Comparison of ENCODE assay signal across 1 cellular context in genomic region chr2:86807462-86808275, GRCh38.
A peak's percentile ranks its signal among the peaks of the same experiment; 100 is the strongest.
TF ChIP-seq lines count a peak whose summit lies in the region.

No MANE protein-coding gene starts in this region.

TF ChIP-seq in H1, 55 proteins besides CTCF, POLR2A, EP300 and RAD21 (continued from another document):
- TF ChIP-seq BRCA1 (IDR thresholded peaks at IDR 0.05; ENCODE audit: low read depth, low read length) = no peak
- no peak for TF ChIP-seq KDM1A (IDR thresholded peaks at IDR 0.05; ENCODE audit: borderline replicate concordance, low read length)
- TF ChIP-seq JUND (IDR thresholded peaks at IDR 0.05; ENCODE audit: low read length) = no peak
- no peak for TF ChIP-seq CTBP2 (IDR thresholded peaks at IDR 0.05; ENCODE audit: borderline replicate concordance, insufficient read depth, insufficient read length, low read length)
- TF ChIP-seq CHD1 (IDR thresholded peaks at IDR 0.05; ENCODE audit: low read depth, low read length) = no peak
- no peak for TF ChIP-seq HDAC6 (IDR thresholded peaks at IDR 0.05; ENCODE audit: low read depth, low read length)
- TF ChIP-seq NRF1 (IDR thresholded peaks at IDR 0.05; ENCODE audit: low read depth, low read length) = no peak
- peak; percentile 96 for TF ChIP-seq E2F6 (IDR thresholded peaks at IDR 0.05)
- TF ChIP-seq SP1 (IDR thresholded peaks at IDR 0.05; ENCODE audit: low read depth, low read length) = no peak
- TF ChIP-seq USF2 (IDR thresholded peaks at IDR 0.05; ENCODE audit: low read length) = peak; percentile 66
- TF ChIP-seq SP4 (IDR thresholded peaks at IDR 0.05; ENCODE audit: low read length) = no peak
- TF ChIP-seq BACH1 (IDR thresholded peaks at IDR 0.05; ENCODE audit: low read length) = no peak
- no peak for TF ChIP-seq RXRA (IDR thresholded peaks at IDR 0.05; ENCODE audit: insufficient read depth, low read depth, low read length)
- TF ChIP-seq PHF8 (conservative IDR thresholded peaks at IDR 0.05; ENCODE audit: low read depth, low read length) = no peak
- TF ChIP-seq SRF (IDR thresholded peaks at IDR 0.05; ENCODE audit: low read depth, low read length) = no peak
- TF ChIP-seq CBX5 (IDR thresholded peaks at IDR 0.05; ENCODE audit: low read depth, low read length) = no peak
- peak; percentile 98 for TF ChIP-seq KDM4A (IDR thresholded peaks at IDR 0.05; ENCODE audit: low read depth, low read length, severe bottlenecking)
- 0 out of 2 replicates have a peak, but pooled peaks have one; percentile 22 for TF ChIP-seq POLR2AphosphoS5 (IDR thresholded peaks at IDR 0.05; ENCODE audit: low read depth, low read length)
- no peak for TF ChIP-seq CREB1 (IDR thresholded peaks at IDR 0.05)
- TF ChIP-seq GTF2F1 (IDR thresholded peaks at IDR 0.05; ENCODE audit: borderline replicate concordance, low read depth, low read length) = no peak
- TF ChIP-seq HDAC2 (IDR thresholded peaks at IDR 0.05; ENCODE audit: borderline replicate concordance in 1 of 2, low read depth in 2 of 2, low read length in 2 of 2) = no peak; a peak in 1 of 4 replicates
- TF ChIP-seq YY1 (IDR thresholded peaks at IDR 0.05; ENCODE audit: low read depth, low read length) = no peak; the same call in 1 of the 2 replicates
- TF ChIP-seq SIRT6 (IDR thresholded peaks at IDR 0.05; ENCODE audit: low read length) = no peak
- TF ChIP-seq POU5F1 (IDR thresholded peaks at IDR 0.05; ENCODE audit: low read depth, low read length) = no peak
- no peak for TF ChIP-seq CHD7 (IDR thresholded peaks at IDR 0.05; ENCODE audit: insufficient replicate concordance, low read length)
- TF ChIP-seq TCF12 (IDR thresholded peaks at IDR 0.05; ENCODE audit: low read depth, low read length) = no peak
- peak; percentile 58; the same call in 1 of the 2 replicates for TF ChIP-seq TAF1 (IDR thresholded peaks at IDR 0.05; ENCODE audit: low read depth, low read length)
- TF ChIP-seq RFX5 (IDR thresholded peaks at IDR 0.05; ENCODE audit: borderline replicate concordance, low read depth, low read length) = no peak
- TF ChIP-seq MAX (IDR thresholded peaks at IDR 0.05) = peak; percentile 99
- no peak for TF ChIP-seq JUN (IDR thresholded peaks at IDR 0.05; ENCODE audit: low read depth, low read length)
- TF ChIP-seq RBBP5 (IDR thresholded peaks at IDR 0.05; ENCODE audit: borderline replicate concordance, low read depth, low read length) = no peak; the same call in 1 of the 2 replicates
- TF ChIP-seq EGR1 (IDR thresholded peaks at IDR 0.05; ENCODE audit: borderline replicate concordance, low read depth, low read length) = no peak
- 0 out of 2 replicates have a peak, but pooled peaks have one; percentile 39 for TF ChIP-seq ATF3 (IDR thresholded peaks at IDR 0.05; ENCODE audit: insufficient read depth, low read depth, low read length)
- TF ChIP-seq TBP (IDR thresholded peaks at IDR 0.05; ENCODE audit: low read depth, low read length) = no peak
